Comparison of ENCODE assay signal across 8 cellular contexts in genomic region chr17:7833795-7834553, GRCh38. TPM values are rescaled to one million over a fixed set of nuclear protein-coding genes. Genes with fewer than 3 reads are reported as not detected.
DNase-seq lines count a peak whose midpoint lies in the region; ATAC-seq and TF ChIP-seq lines count a peak whose summit lies in the region.

KDM6B (plus strand) TSS chr17:7834217; CDS start chr17:7845555, 11,338 bp downstream.

- POLR2A ChIA-PET in A673 (lab: Charles Lee; ENCODE audit: low non-redundant PET), result interaction anchor here (0.5 kb wide), 1 partner anchor 504 kb away, joined by 3 read pairs; no protein-coding TSS in a partner anchor

- H3K9me3 ChIP-seq in A673 (ENCODE audit: low read depth, low read length, poor library complexity, severe bottlenecking), result no peaks in the 10 kb centered on the region

- peak; percentile 95 for DNase-seq in A673 (ENCODE audit: low spot score)
- DNase-seq in NCI-H748 (lab: John Stamatoyannopoulos, UW; ENCODE audit: unreplicated experiment), result peak; percentile 96
- DNase-seq in activated CD4-positive, alpha-beta T cell treated with anti-CD3 and anti-CD28 coated beads, Interleukin-2, amount 50 U/mL, for 1 hour, result peak; percentile 85
- DNase-seq in cortex of kidney (lab: John Stamatoyannopoulos, UW), result peak; percentile 76
- DNase-seq in left colon, result peak; percentile 96 to 97
- DNase-seq in stimulated activated CD4-positive, alpha-beta T cell treated with anti-CD3 and anti-CD28 coated beads, Interleukin-1b, Interleukin-23, amount 100 ng/mL, for 24 hours (ENCODE audit: low read depth in 4 of 4, low spot score in 1 of 4), result peak; percentile 64 to 86 (median 72)

- no peaks in the 10 kb centered on the region for H3K27me3 ChIP-seq in A673 (replicated peaks; ENCODE audit: insufficient read depth, low read depth, low read length, poor library complexity)

- H3K4me1 ChIP-seq in A673 (ENCODE audit: insufficient read depth, low read length, poor library complexity, severe bottlenecking), result peaks cover 19% of the 10 kb centered on the region

- TF ChIP-seq CTCF in A673 (conservative IDR thresholded peaks at IDR 0.05; ENCODE audit: low read depth, low read length), result no peak

- peak within 1 kb of the TSS; percentile 77 for H3K27ac ChIP-seq in A673 (ENCODE audit: low read depth, low read length, poor library complexity, severe bottlenecking)

- no TSS peak for BruUV-seq in A673 (replicated peaks; lab: Mats Ljungman, UMichigan)

- peak within 1 kb of the TSS; percentile 75 for H3K4me3 ChIP-seq in A673 (ENCODE audit: low read depth, low read length, poor library complexity, severe bottlenecking)

- intact Hi-C loops in A673 (cut with micrococcal nuclease; ENCODE audit: unreplicated experiment) (no loop called here), left colon (cut with DNase I, micrococcal nuclease) (no loop called here)

- CTCF ChIA-PET in A673 (lab: Charles Lee), result interaction anchor here (1.2 to 1.9 kb wide), 3 partner anchors 9 to 11 kb away, joined by 3 to 12 read pairs (median 3); no protein-coding TSS in a partner anchor

- no peaks in the 10 kb centered on the region for H3K36me3 ChIP-seq in A673 (ENCODE audit: insufficient read depth, low read length, poor library complexity, severe bottlenecking)

- peak; percentile 50 for ATAC-seq in GM18868 (IDR thresholded peaks at IDR 0.05; ENCODE audit: unreplicated experiment)
- peak; percentile 47 for ATAC-seq in HG03342 (IDR thresholded peaks at IDR 0.05; ENCODE audit: unreplicated experiment)
- peak; percentile 51 for ATAC-seq in left colon

RNA-seq across cellular contexts. Expression of gene KDM6B, which starts in this region (rescaled TPM):
- 46.8 and 51.1 TPM in 2 replicates for total RNA-seq in A673 (2021)
- 10 to 100 TPM; 49.5 to 50.4 TPM for total RNA-seq in left colon

Comparison
In these comparisons a context has a peak if more than half of its experiments do, and no peak if none do; other contexts are left out.
1. Peak in every context shown above with its lines: DNase-seq, ATAC-seq, H3K4me3 ChIP-seq and H3K27ac ChIP-seq.